In genomic region chr1:17438176-17438976, GRCh38 we compare ENCODE assay signal across 8 cellular contexts. TPM values are rescaled to one million over a fixed set of nuclear protein-coding genes. Genes with fewer than 3 reads are reported as not detected.
DNase-seq lines count a peak whose midpoint lies in the region; ATAC-seq, FAIRE-seq and TF ChIP-seq lines count a peak whose summit lies in the region.

No MANE protein-coding gene starts in this region.

- H3K9me3 Mint-ChIP-seq in activated B cell treated with CpG ODN at 0.5 μM for 24 hours = no peaks in the 10 kb centered on the region

- TF ChIP-seq CTCF in activated B cell treated with CpG ODN at 0.5 μM for 24 hours (IDR thresholded peaks at IDR 0.05) (no peak), keratinocyte (optimal IDR thresholded peaks at IDR 0.05 in 1 of 3, IDR thresholded peaks at IDR 0.05 in 1 of 3, conservative IDR thresholded peaks at IDR 0.05 in 1 of 3; ENCODE audit: extremely low read depth in 1 of 3, insufficient read depth in 2 of 3, low read length in 3 of 3) (peak in 1 of 3 experiments; percentile 1)

- H3K27ac ChIP-seq in caudate nucleus (ENCODE audit: low read depth, low read length) = peak overlapping the region; percentile 82
- peak overlapping the region; percentile 97 for H3K27ac ChIP-seq in keratinocyte (ENCODE audit: control insufficient read depth, insufficient read depth, low read length)

- H3K4me3 ChIP-seq in HAP-1 (peak overlapping the region; percentile 92), keratinocyte (ENCODE audit: control insufficient read depth in 2 of 3, extremely low read depth in 1 of 3, insufficient read depth in 2 of 3, low read depth in 1 of 3, low read length in 3 of 3) (peak overlapping the region; percentile 80 to 98 (median 91))

- no peak overlapping the region for H2AFZ ChIP-seq in keratinocyte (ENCODE audit: control insufficient read depth, low read length)

- intact Hi-C loops in activated B cell treated with CpG ODN at 0.5 μM for 24 hours (cut with micrococcal nuclease) = loop anchor here (2.0 to 10.0 kb wide), 2 partner anchors 198 to 1914 kb away; partner anchors contain the start of genes CASP9 and DNAJC16

- POLR2A ChIA-PET in activated B cell treated with CpG ODN at 0.5 μM for 24 hours (lab: Charles Lee) = interaction anchor here (0.6 to 1.4 kb wide), 4 partner anchors 14 to 1494 kb away, joined by 3 to 8 read pairs (median 4); no protein-coding TSS in a partner anchor

- no peak for FAIRE-seq in keratinocyte (lab: Jason Lieb, UNC)

- peak overlapping the region; percentile 77 for H3K4me2 ChIP-seq in keratinocyte (ENCODE audit: control insufficient read depth, extremely low read depth, insufficient read depth, low read depth, low read length)

- CTCF ChIA-PET in activated B cell treated with CpG ODN at 0.5 μM for 24 hours (lab: Charles Lee) = no interaction called here

- H3K9ac ChIP-seq in keratinocyte (ENCODE audit: control insufficient read depth, extremely low read depth, insufficient read depth, low read length) = peak overlapping the region; percentile 95

- no peaks in the 10 kb centered on the region for H3K9me1 ChIP-seq in keratinocyte (ENCODE audit: control insufficient read depth, extremely low read depth, insufficient read depth, low read length)

- H3K36me3 ChIP-seq in HAP-1 (replicated peaks) = peaks cover 41% of the 10 kb centered on the region
- H3K36me3 ChIP-seq in keratinocyte (ENCODE audit: control insufficient read depth in 2 of 2, extremely low read depth in 1 of 2, insufficient read depth in 2 of 2, low read length in 2 of 2) = peaks cover 8 to 28% of the 10 kb centered on the region in 2 experiments

- H3K27me3 ChIP-seq in HAP-1 (ENCODE audit: low read depth) (no peaks in the 10 kb centered on the region), keratinocyte (ENCODE audit: control insufficient read depth, extremely low read depth, insufficient read depth, low read length) (no peaks in the 10 kb centered on the region)

- peaks cover 53% of the 10 kb centered on the region for H3K79me2 ChIP-seq in keratinocyte (ENCODE audit: control insufficient read depth, insufficient read depth, low read length)

- DNase-seq in EL = peak; percentile 73
- DNase-seq in HAP-1 (ENCODE audit: low spot score in 2 of 2) = peak; percentile 57 to 85
- peak; percentile 59 for DNase-seq in NCI-H1105 treated with DMSO at 0.1 percent for 48 hours (lab: John Stamatoyannopoulos, UW)
- DNase-seq in activated B cell treated with CpG ODN at 0.5 μM for 24 hours = peak; percentile 73
- peak in 46 of 61 donors; percentile 11 to 65 (median 39) for DNase-seq in caudate nucleus (lab: John Stamatoyannopoulos, UW)
- no peak for DNase-seq in keratinocyte (ENCODE audit: low read depth, low spot score)
- DNase-seq in stimulated activated CD4-positive, alpha-beta T cell treated with anti-CD3 and anti-CD28 coated beads, Interleukin-15, amount 100 ng/mL, for 1 hour (ENCODE audit: low read depth in 1 of 2, low spot score in 1 of 2) = peak; percentile 25 to 70

- H4K20me1 ChIP-seq in keratinocyte (ENCODE audit: control insufficient read depth, extremely low read depth, insufficient read depth, low read length) = peaks cover 17% of the 10 kb centered on the region

- peak overlapping the region; percentile 98 for H3K27ac Mint-ChIP-seq in activated B cell treated with CpG ODN at 0.5 μM for 24 hours

- dilution Hi-C loops in keratinocyte (cut with MboI; ENCODE audit: extremely low pct_ligation_motif_present, low sequenced_read_pairs) = no loop called here

- peak; percentile 65 for ATAC-seq in activated B cell treated with CpG ODN at 0.5 μM for 24 hours (ENCODE audit: low read depth)
- ATAC-seq in GM18858 (IDR thresholded peaks at IDR 0.05; ENCODE audit: unreplicated experiment) = no peak

- H3K27me3 Mint-ChIP-seq in activated B cell treated with CpG ODN at 0.5 μM for 24 hours = peaks cover 7% of the 10 kb centered on the region

- H3K4me1 ChIP-seq in HAP-1 (peaks cover 49% of the 10 kb centered on the region), keratinocyte (ENCODE audit: control insufficient read depth, extremely low read depth, insufficient read depth, low read length) (peaks cover 46% of the 10 kb centered on the region)

- H3K4me3 Mint-ChIP-seq in activated B cell treated with CpG ODN at 0.5 μM for 24 hours = peak overlapping the region; percentile 96

- H3K9me3 ChIP-seq in HAP-1 (no peaks in the 10 kb centered on the region), keratinocyte (ENCODE audit: control insufficient read depth, low read depth, low read length) (no peaks in the 10 kb centered on the region)

- peaks cover 31% of the 10 kb centered on the region for H3K36me3 Mint-ChIP-seq in activated B cell treated with CpG ODN at 0.5 μM for 24 hours (ENCODE audit: low read depth)

- in situ Hi-C loops in HAP-1 (cut with MboI; ENCODE audit: low sequenced_read_pairs) = no loop called here

- peaks cover 49% of the 10 kb centered on the region for H3K4me1 Mint-ChIP-seq in activated B cell treated with CpG ODN at 0.5 μM for 24 hours

RNA-seq across cellular contexts. Expression of gene RCC2, which starts 1.1 kb away (rescaled TPM):
- total RNA-seq in activated B cell treated with CpG ODN at 0.5 μM for 24 hours = 79.4 and 85.1 TPM in 2 replicates
- polyA plus RNA-seq in keratinocyte = 29.4 to 103 TPM (median 45.2 TPM) in 3 replicates
- 27.6 TPM for polyA plus RNA-seq in keratinocyte (2011; ENCODE audit: low read depth)
- 53.0 and 56.5 TPM in 2 replicates for polyA plus RNA-seq in keratinocyte (2011; cell fraction: cytosol; rRNA removed)
- 106 and 109 TPM in 2 replicates for polyA plus RNA-seq in keratinocyte (2011; cell fraction: nucleus; rRNA removed)
- 81.8 and 95.7 TPM in 2 replicates for polyA plus RNA-seq in keratinocyte (2012; ENCODE audit: low replicate concordance)
- polyA minus RNA-seq in keratinocyte = 76.6 to 117 TPM (median 85.3 TPM) in 3 replicates
- polyA minus RNA-seq in keratinocyte (2011; cell fraction: cytosol; rRNA and poly(A)+ RNA removed) = 95.5 TPM
- polyA minus RNA-seq in keratinocyte (2011; cell fraction: nucleus; rRNA and poly(A)+ RNA removed) = 49.8 and 50.0 TPM in 2 replicates
